In genomic region chr10:130190065-130190736, GRCh38 we compare ENCODE assay signal across 8 cellular contexts. TPM values are rescaled to one million over a fixed set of nuclear protein-coding genes. Genes with fewer than 3 reads are reported as not detected.
A peak's percentile ranks its signal among the peaks of the same experiment; 100 is the strongest.
DNase-seq lines count a peak whose midpoint lies in the region; ATAC-seq and TF ChIP-seq lines count a peak whose summit lies in the region.

No MANE protein-coding gene starts in this region.

- peaks cover 0 to 8% of the 10 kb centered on the region in 2 donors for H3K4me1 Mint-ChIP-seq in natural killer cell treated with Interleukin-12 subunit alpha and Interleukin-12 subunit beta and Interleukin-15 and Interleukin-18, amount 100 ng/mL, for 72 hours (ENCODE audit: low read depth in 2 of 2)
- H3K4me1 Mint-ChIP-seq in stimulated activated memory B cell treated with anti-CD40 and anti-IgM and Interleukin-4, amounts not matched to agents 10 μg/mL and 1 μg/mL and 100 μg/mL, for 72 hours, result peaks cover 25% of the 10 kb centered on the region

- peak; percentile 78 for TF ChIP-seq CTCF in fibroblast of the aortic adventitia (IDR thresholded peaks at IDR 0.05; ENCODE audit: insufficient read depth, low read length)

- peak overlapping the region; percentile 73 for H3K4me3 ChIP-seq in fibroblast of the aortic adventitia (ENCODE audit: low read depth, low read length)

- no peak overlapping the region for H3K27ac Mint-ChIP-seq in natural killer cell treated with Interleukin-12 subunit alpha and Interleukin-12 subunit beta and Interleukin-15 and Interleukin-18, amount 100 ng/mL, for 72 hours
- H3K27ac Mint-ChIP-seq in stimulated activated memory B cell treated with anti-CD40 and anti-IgM and Interleukin-4, amounts not matched to agents 10 μg/mL and 1 μg/mL and 100 μg/mL, for 72 hours, result no peak overlapping the region

- ATAC-seq in GM19455 (IDR thresholded peaks at IDR 0.05; ENCODE audit: unreplicated experiment), result peak; percentile 84
- ATAC-seq in HG03565 (IDR thresholded peaks at IDR 0.05; ENCODE audit: unreplicated experiment), result peak; percentile 90
- peak; percentile 93 for ATAC-seq in natural killer cell treated with Interleukin-12 subunit alpha and Interleukin-12 subunit beta and Interleukin-15 and Interleukin-18, amount 100 ng/mL, for 72 hours
- ATAC-seq in stimulated activated memory B cell treated with anti-CD40 and anti-IgM and Interleukin-4, amounts not matched to agents 10 μg/mL and 1 μg/mL and 100 μg/mL, for 72 hours, result peak; percentile 90

- DNase-seq in COLO668 (lab: John Stamatoyannopoulos, UW; ENCODE audit: unreplicated experiment) (peak; percentile 81), fibroblast of the aortic adventitia (ENCODE audit: low read depth) (peak; percentile 78)
- DNase-seq in activated T-helper 1 cell treated with anti-CD3 and anti-CD28 coated beads, Interleukin-2, amount 50 U/mL, for 16 hours (ENCODE audit: low read depth in 1 of 2, low spot score in 1 of 2), result peak; percentile 79 to 80
- DNase-seq in natural killer cell treated with Interleukin-12 subunit alpha and Interleukin-12 subunit beta and Interleukin-15 and Interleukin-18, amount 100 ng/mL, for 72 hours (ENCODE audit: low spot score), result peak; percentile 84

- peaks cover 7% of the 10 kb centered on the region for H3K36me3 Mint-ChIP-seq in natural killer cell treated with Interleukin-12 subunit alpha and Interleukin-12 subunit beta and Interleukin-15 and Interleukin-18, amount 100 ng/mL, for 72 hours
- H3K36me3 Mint-ChIP-seq in stimulated activated memory B cell treated with anti-CD40 and anti-IgM and Interleukin-4, amounts not matched to agents 10 μg/mL and 1 μg/mL and 100 μg/mL, for 72 hours, result peaks cover 46% of the 10 kb centered on the region

- H3K9me3 Mint-ChIP-seq in natural killer cell treated with Interleukin-12 subunit alpha and Interleukin-12 subunit beta and Interleukin-15 and Interleukin-18, amount 100 ng/mL, for 72 hours, result no peaks in the 10 kb centered on the region
- no peaks in the 10 kb centered on the region for H3K9me3 Mint-ChIP-seq in stimulated activated memory B cell treated with anti-CD40 and anti-IgM and Interleukin-4, amounts not matched to agents 10 μg/mL and 1 μg/mL and 100 μg/mL, for 72 hours

- no peak overlapping the region for H3K4me3 Mint-ChIP-seq in natural killer cell treated with Interleukin-12 subunit alpha and Interleukin-12 subunit beta and Interleukin-15 and Interleukin-18, amount 100 ng/mL, for 72 hours
- H3K4me3 Mint-ChIP-seq in stimulated activated memory B cell treated with anti-CD40 and anti-IgM and Interleukin-4, amounts not matched to agents 10 μg/mL and 1 μg/mL and 100 μg/mL, for 72 hours, result peak overlapping the region; percentile 16

- H3K27me3 Mint-ChIP-seq in natural killer cell treated with Interleukin-12 subunit alpha and Interleukin-12 subunit beta and Interleukin-15 and Interleukin-18, amount 100 ng/mL, for 72 hours, result peaks cover 6% of the 10 kb centered on the region in 2 donors
- peaks cover 31% of the 10 kb centered on the region for H3K27me3 Mint-ChIP-seq in stimulated activated memory B cell treated with anti-CD40 and anti-IgM and Interleukin-4, amounts not matched to agents 10 μg/mL and 1 μg/mL and 100 μg/mL, for 72 hours

TF ChIP-seq in PFSK-1, 5 proteins besides CTCF, POLR2A, EP300 and RAD21:
- no peak for TF ChIP-seq TAF1 (IDR thresholded peaks at IDR 0.05; ENCODE audit: borderline replicate concordance, insufficient read depth, low read length)
- TF ChIP-seq FOXP2 (optimal IDR thresholded peaks at IDR 0.05; ENCODE audit: borderline replicate concordance, extremely low read depth, extremely low read length, insufficient read depth), result peak; percentile 80
- TF ChIP-seq POLR2AphosphoS5 (IDR thresholded peaks at IDR 0.05; ENCODE audit: low read depth, low read length), result peak; percentile 17; the same call in 1 of the 2 replicates

RNA-seq across cellular contexts. Expression of gene GLRX3, which starts 54.0 kb away (rescaled TPM):
- polyA plus RNA-seq in PFSK-1 (2012; ENCODE audit: insufficient read length, low read depth), result 76.8 TPM
- total RNA-seq in fibroblast of the aortic adventitia (ENCODE audit: low replicate concordance), result 114 and 124 TPM in 2 replicates
- total RNA-seq in natural killer cell treated with Interleukin-12 subunit alpha and Interleukin-12 subunit beta and Interleukin-15 and Interleukin-18, amount 100 ng/mL, for 72 hours, result 100 to 1,000 TPM in 1 of 2 donors, 10 to 100 TPM in 1; 95.0 to 103 TPM

Comparison
In these comparisons a context has a peak if more than half of its experiments do, and no peak if none do; other contexts are left out.
1. Peak in every context shown above with its lines: DNase-seq, ATAC-seq and H3K4me3 ChIP-seq.